Comparison of ENCODE assay signal across 8 cellular contexts in the genomic region with DNA sequence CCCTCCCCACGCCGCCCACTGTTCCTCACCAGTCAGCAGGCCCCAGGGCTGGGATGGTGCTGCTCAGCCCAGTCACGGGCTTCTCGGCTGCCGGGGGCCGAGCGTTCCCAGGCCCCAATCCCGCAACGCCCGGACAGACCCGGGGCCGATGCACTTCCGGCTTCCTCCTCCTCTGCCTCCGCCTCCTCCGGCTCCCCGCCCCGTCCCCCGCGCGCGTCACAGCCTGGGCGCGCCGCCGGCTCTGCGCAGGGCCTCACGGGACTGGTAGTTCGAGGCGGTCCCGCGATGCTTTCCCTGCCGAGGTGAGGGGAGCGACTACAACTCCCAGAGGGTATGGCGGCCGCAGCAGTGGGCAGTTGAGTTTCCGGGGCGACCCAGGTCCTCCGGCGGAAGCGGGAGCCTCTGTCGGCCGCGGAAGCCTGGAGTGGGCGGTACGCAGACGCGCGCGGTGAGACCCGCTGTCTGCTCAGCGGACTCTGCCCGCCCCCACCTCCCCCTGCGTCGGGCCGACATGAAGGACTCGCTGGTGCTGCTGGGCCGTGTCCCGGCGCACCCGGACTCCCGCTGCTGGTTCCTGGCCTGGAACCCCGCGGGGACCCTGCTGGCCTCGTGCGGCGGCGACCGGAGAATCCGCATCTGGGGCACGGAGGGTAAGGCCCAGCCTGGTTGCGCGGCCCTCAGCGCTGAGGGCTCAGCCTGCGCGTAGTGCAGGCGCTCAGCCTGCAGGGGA. TPM values are rescaled to one million over a fixed set of nuclear protein-coding genes. Genes with fewer than 3 reads are reported as not detected.
DNase-seq lines count a peak whose midpoint lies in the region; ATAC-seq, FAIRE-seq and TF ChIP-seq lines count a peak whose summit lies in the region.

A gene (plus strand): TSS at position 386 of the 730 bp plus-strand sequence. CDS start 126 bp downstream, at position 512.
A gene with protein sequence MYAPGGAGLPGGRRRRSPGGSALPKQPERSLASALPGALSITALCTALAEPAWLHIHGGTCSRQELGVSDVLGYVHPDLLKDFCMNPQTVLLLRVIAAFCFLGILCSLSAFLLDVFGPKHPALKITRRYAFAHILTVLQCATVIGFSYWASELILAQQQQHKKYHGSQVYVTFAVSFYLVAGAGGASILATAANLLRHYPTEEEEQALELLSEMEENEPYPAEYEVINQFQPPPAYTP (minus strand): TSS at position 158 of the 730 bp plus-strand sequence. CDS start 616 bp downstream, outside the sequence.

- peak within 1 kb of the TSS; percentile 86 for H3K9ac ChIP-seq in iPS-20b (ENCODE audit: low read depth, low read length)

- H3K9me3 ChIP-seq in breast epithelium (no peaks in the 10 kb centered on the region), iPS-20b (ENCODE audit: insufficient read depth, low read depth, low read length) (no peaks in the 10 kb centered on the region), small intestine (ENCODE audit: control insufficient read depth, low read depth) (no peaks in the 10 kb centered on the region)

- H3K27ac ChIP-seq in VCaP (peak within 1 kb of the TSS; percentile 89), breast epithelium (peak within 1 kb of the TSS; percentile 91 to 95), iPS-20b (ENCODE audit: low read length) (no peak within 1 kb of the TSS), small intestine (ENCODE audit: low read depth in 1 of 2, low read length in 1 of 2) (peak within 1 kb of the TSS; percentile 80 to 94)

- H3K4me1 ChIP-seq in breast epithelium: peaks cover 8 to 16% of the 10 kb centered on the region in 2 donors
- H3K4me1 ChIP-seq in iPS-20b (ENCODE audit: insufficient read depth, low read length): peaks cover 13% of the 10 kb centered on the region
- peaks cover 8 to 14% of the 10 kb centered on the region in 2 donors for H3K4me1 ChIP-seq in small intestine (ENCODE audit: control insufficient read depth in 2 of 2, insufficient read depth in 1 of 2, low read depth in 1 of 2, low read length in 1 of 2)

- peak; percentile 87 for ATAC-seq in GM18870 (IDR thresholded peaks at IDR 0.05; ENCODE audit: unreplicated experiment)
- ATAC-seq in HG03135 (IDR thresholded peaks at IDR 0.05; ENCODE audit: unreplicated experiment): peak; percentile 92

- H3K4me3 ChIP-seq in AG04449 (ENCODE audit: low read depth, low read length) (peak within 1 kb of the TSS; percentile 93), breast epithelium (peak within 1 kb of the TSS; percentile 93 to 99 (median 97)), iPS-20b (ENCODE audit: low read length) (peak within 1 kb of the TSS; percentile 96), small intestine (ENCODE audit: low read depth in 1 of 2, low read length in 2 of 2) (peak within 1 kb of the TSS; percentile 82 to 86)

- peak; percentile 82 for TF ChIP-seq POLR2A in breast epithelium (IDR thresholded peaks at IDR 0.05)

- peak; percentile 48 for TF ChIP-seq CTCF in AG04449 (IDR thresholded peaks at IDR 0.05; ENCODE audit: insufficient read depth, low read length, missing control alignments)
- TF ChIP-seq CTCF in VCaP (conservative IDR thresholded peaks at IDR 0.05): peak; percentile 45
- peak in 2 of 3 donors; percentile 47 to 51 for TF ChIP-seq CTCF in breast epithelium (IDR thresholded peaks at IDR 0.05)

- FAIRE-seq in small intestine (lab: Jason Lieb, UNC): no peak

- H3K27me3 ChIP-seq in breast epithelium (no peaks in the 10 kb centered on the region), iPS-20b (ENCODE audit: insufficient read depth, low read length) (no peaks in the 10 kb centered on the region), small intestine (ENCODE audit: control insufficient read depth in 2 of 2, insufficient read depth in 2 of 2, low read length in 2 of 2) (no peaks in the 10 kb centered on the region)

- CTCF ChIA-PET in AG04449 (lab: Yijun Ruan, JAX): interaction anchor here (1.1 to 4.4 kb wide), 5 partner anchors 28 to 244 kb away, joined by 3 to 51 read pairs (median 4); a partner anchor contains a TSS

- DNase-seq in AG04449 (ENCODE audit: low read depth, low spot score) (peak; percentile 68), NCI-H2196 treated with DMSO at 0.1 percent for 48 hours (lab: John Stamatoyannopoulos, UW; ENCODE audit: unreplicated experiment) (peak; percentile 96), breast epithelium (ENCODE audit: low spot score in 2 of 2) (peak; percentile 98), small intestine (peak; percentile 98)

- intact Hi-C loops in breast epithelium (cut with DNase I; ENCODE audit: low total_unique reads): no loop called here

- H3K36me3 ChIP-seq in breast epithelium: no peaks in the 10 kb centered on the region
- H3K36me3 ChIP-seq in iPS-20b (ENCODE audit: insufficient read depth, low read depth, low read length): peaks cover 29% of the 10 kb centered on the region
- peaks cover 5 to 8% of the 10 kb centered on the region in 2 donors for H3K36me3 ChIP-seq in small intestine (ENCODE audit: control insufficient read depth in 2 of 2, insufficient read depth in 2 of 2, low read length in 2 of 2)

- whole genome bisulfite sequencing in small intestine, 3 donors: 0 to 1% (median 0%) methylated on average over 46 to 76 of the region's 76 CpGs

- POLR2A ChIA-PET in AG04449 (lab: Yijun Ruan, JAX): interaction anchor here (1.0 kb wide), 1 partner anchor 291 kb away, joined by 3 read pairs; no protein-coding TSS in a partner anchor

RNA-seq across cellular contexts. Expression of the first gene that starts in this region (rescaled TPM):
- total RNA-seq in breast epithelium: 100 to 1,000 TPM; 119 to 131 (median 127) TPM
- polyA plus RNA-seq in small intestine: 10 to 100 TPM; 50.3 to 59.9 (median 53.2) TPM

RNA-seq across cellular contexts. Expression of the second gene that starts in this region (rescaled TPM):
- 10 to 100 TPM; 31.1 to 44.5 (median 35.2) TPM for total RNA-seq in breast epithelium
- 10 to 100 TPM; 12.1 to 27.6 (median 14.6) TPM for polyA plus RNA-seq in small intestine
